In genomic region chr18:11981383-11981632, GRCh38 we compare ENCODE assay signal across 1 cellular context.
TF ChIP-seq lines count a peak whose summit lies in the region.

Gene IMPA2 (plus strand): TSS chr18:11981507. CDS start chr18:11981670, 163 bp downstream.

TF ChIP-seq in neural cell, 6 proteins besides CTCF, POLR2A, EP300 and RAD21:
- TF ChIP-seq REST (IDR thresholded peaks at IDR 0.05; ENCODE audit: borderline replicate concordance) (no peak), TAF1 (IDR thresholded peaks at IDR 0.05; ENCODE audit: low read depth) (no peak), SMC3 (conservative IDR thresholded peaks at IDR 0.05; ENCODE audit: poor library complexity) (no peak), EZH2 (IDR thresholded peaks at IDR 0.05; ENCODE audit: borderline replicate concordance, insufficient read depth, low read length, poor library complexity, severe bottlenecking) (no peak), POLR2AphosphoS5 (IDR thresholded peaks at IDR 0.05) (no peak), MXI1 (conservative IDR thresholded peaks at IDR 0.05; ENCODE audit: poor library complexity, severe bottlenecking) (no peak)
